In the genomic region with DNA sequence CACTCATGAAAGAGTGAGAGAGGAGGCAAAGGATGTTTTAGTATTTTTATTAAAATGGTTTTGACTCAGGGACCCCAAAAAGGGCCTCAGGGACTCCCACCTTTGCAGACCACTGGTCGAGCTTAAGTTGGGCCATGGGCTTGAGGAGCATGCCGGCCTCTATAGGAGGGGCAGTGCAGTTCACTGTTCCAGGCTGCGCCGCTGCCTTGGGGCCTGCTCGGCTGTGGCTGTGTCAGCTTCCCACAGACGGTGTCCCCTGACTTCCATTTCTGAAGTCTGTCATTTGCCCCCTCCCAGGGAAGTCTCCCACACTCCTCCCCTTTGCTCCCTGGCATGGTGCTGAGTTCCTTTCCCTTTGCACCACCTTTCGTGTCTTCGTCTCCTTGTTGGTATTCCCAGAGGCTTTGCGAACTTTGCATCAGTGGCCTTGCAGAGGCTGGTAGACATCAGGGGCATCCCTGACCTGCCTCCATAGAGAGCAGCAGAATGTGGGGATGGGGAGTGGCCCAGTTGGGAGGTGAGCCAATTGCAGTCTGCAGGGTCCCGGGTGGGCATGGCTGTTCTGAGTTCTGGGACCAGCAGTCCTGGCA, we compare ENCODE assay signal across 19 cellular contexts. TPM values are rescaled to one million over a fixed set of nuclear protein-coding genes. Genes with fewer than 3 reads are reported as not detected.
DNase-seq lines count a peak whose midpoint lies in the region; ATAC-seq and TF ChIP-seq lines count a peak whose summit lies in the region.
"Had no signal": no experiment of that assay in that cellular context is flagged by ENCODE, and none has a peak within 500 bp of the region (broad histone marks: within the 10 kb centered on the region; RNA-seq: fewer than 3 reads in every experiment).

No MANE protein-coding gene starts in this region.

- no peak overlapping the region for H3K4ac ChIP-seq in neuronal stem cell (ENCODE audit: low read length)

- peaks cover 94% of the 10 kb centered on the region for H4K20me1 ChIP-seq in hepatocyte (ENCODE audit: insufficient read depth, poor library complexity, severe bottlenecking)

- peaks cover 14% of the 10 kb centered on the region for H3K4me1 Mint-ChIP-seq in WTC11

- no peak overlapping the region for H3K18ac ChIP-seq in neuronal stem cell (ENCODE audit: low read length)

- H3K27me3 ChIP-seq in neuronal stem cell (ENCODE audit: control insufficient read depth in 3 of 3, insufficient read depth in 3 of 3, low read depth in 1 of 3, low read length in 3 of 3) (no peaks in the 10 kb centered on the region), tibial artery (no peaks in the 10 kb centered on the region), hepatocyte (no peaks in the 10 kb centered on the region)

- ATAC-seq in WTC11 (no peak), HG02852 (IDR thresholded peaks at IDR 0.05; ENCODE audit: unreplicated experiment) (no peak)
- ATAC-seq: PC-3 had no signal

- peaks cover 19% of the 10 kb centered on the region for H3K79me1 ChIP-seq in neuronal stem cell (ENCODE audit: low read depth, low read length)

- H2BK12ac ChIP-seq in neuronal stem cell (ENCODE audit: low read length) = no peak overlapping the region

- peaks cover 3% of the 10 kb centered on the region; the same call in 1 of the 2 replicates for H3K36me3 Mint-ChIP-seq in WTC11

- intact Hi-C loops in tibial artery (cut with DNase I; ENCODE audit: low total_unique reads) = no loop called here

- no peak overlapping the region for H3K27ac Mint-ChIP-seq in WTC11

- H2AK5ac ChIP-seq in neuronal stem cell (ENCODE audit: low read depth, low read length) = no peak overlapping the region

- H3K4me3 Mint-ChIP-seq in WTC11 = no peak overlapping the region

- H2AFZ ChIP-seq in neuronal stem cell (ENCODE audit: low read length) (no peak overlapping the region), hepatocyte (no peak overlapping the region)

- H3K36me3 ChIP-seq in neuronal stem cell (replicated peaks in 1 of 2; ENCODE audit: control insufficient read depth in 2 of 2, insufficient read depth in 2 of 2, low read length in 2 of 2) (peaks cover 4 to 41% of the 10 kb centered on the region in 2 donors), tibial artery (no peaks in the 10 kb centered on the region), hepatocyte (replicated peaks; ENCODE audit: insufficient read depth, low read depth) (no peaks in the 10 kb centered on the region)

- peak overlapping the region; percentile 13 for H4K91ac ChIP-seq in neuronal stem cell (ENCODE audit: low read depth, low read length, poor library complexity)

- peak; percentile 6 for DNase-seq in activated CD4-positive, CD25-positive, alpha-beta regulatory T cell treated with anti-CD3 and anti-CD28 coated beads, Interleukin-2, amount 50 U/mL, for 72 hours
- no peak for DNase-seq in activated CD4-positive, CD25-positive, alpha-beta regulatory T cell (lab: John Stamatoyannopoulos, UW)
- DNase-seq in WTC11 (ENCODE audit: low spot score) (peak; percentile 5), neuronal stem cell (ENCODE audit: low spot score) (no peak), tibial artery (peak; percentile 9 to 61), hepatocyte (ENCODE audit: low spot score) (no peak)
- no peak for DNase-seq in activated CD4-positive, alpha-beta T cell treated with anti-CD3 and anti-CD28 coated beads, Interleukin-2, amount 50 U/mL, for 4 hours
- DNase-seq: COR-L47, DMS153, EL, NCI-H1092, NCI-H1694 treated with DMSO at 0.1 percent for 48 hours, NCI-H446, PC-3, Right ventricle myocardium superior had no signal

- no peak overlapping the region for H2BK120ac ChIP-seq in neuronal stem cell (ENCODE audit: low read depth, low read length)

- no peaks in the 10 kb centered on the region for H3K9me2 ChIP-seq in hepatocyte (replicated peaks; ENCODE audit: insufficient read depth)

- H4K8ac ChIP-seq in neuronal stem cell (ENCODE audit: low read depth, low read length) = no peak overlapping the region

- no peak overlapping the region for H3K14ac ChIP-seq in neuronal stem cell (ENCODE audit: low read length)

- H3K4me1 ChIP-seq in neuronal stem cell (ENCODE audit: control insufficient read depth in 2 of 2, insufficient read depth in 1 of 2, low read depth in 1 of 2, low read length in 2 of 2) (peaks cover 0 to 11% of the 10 kb centered on the region in 2 donors), tibial artery (peaks cover 21 to 100% (median 95%) of the 10 kb centered on the region in 4 donors), hepatocyte (ENCODE audit: insufficient read depth) (no peaks in the 10 kb centered on the region)

- no peak overlapping the region for H3K4me2 ChIP-seq in neuronal stem cell (ENCODE audit: insufficient read depth, low read length, poor library complexity, severe bottlenecking)
- no peak overlapping the region for H3K4me2 ChIP-seq in hepatocyte
- H3K4me2 ChIP-seq: KMS-11 had no signal

- H3K9me3 ChIP-seq in neuronal stem cell (replicated peaks in 1 of 2; ENCODE audit: control insufficient read depth in 2 of 2, insufficient read depth in 1 of 2, low read depth in 1 of 2, low read length in 2 of 2) (no peaks in the 10 kb centered on the region), tibial artery (no peaks in the 10 kb centered on the region), hepatocyte (ENCODE audit: low read depth) (no peaks in the 10 kb centered on the region)

- H2BK5ac ChIP-seq in neuronal stem cell (ENCODE audit: low read length) = peak overlapping the region; percentile 72

- POLR2A ChIA-PET in WTC11 (lab: Charles Lee) = no interaction called here

- H3K79me2 ChIP-seq in hepatocyte = peaks cover 100% of the 10 kb centered on the region

- WGBS in neuronal stem cell (ENCODE audit: extremely low coverage in 2 of 2, insufficient read length in 2 of 2, insufficient replicate concordance in 1 of 2), 2 donors = no CpG with 5 or more reads among the region's 10 CpGs
- 85% methylated on average over 10 of the region's 10 CpGs for WGBS in hepatocyte (ENCODE audit: low lambda C conversion rate, missing lambda C conversion rate)

- CTCF ChIA-PET in WTC11 (lab: Charles Lee) = interaction anchor here (1.3 kb wide), 1 partner anchor 83 kb away, joined by 3 read pairs; no protein-coding TSS in a partner anchor

- TF ChIP-seq CTCF in WTC11 (IDR thresholded peaks at IDR 0.05) (no peak), tibial artery (IDR thresholded peaks at IDR 0.05) (no peak), hepatocyte (IDR thresholded peaks at IDR 0.05; ENCODE audit: poor library complexity) (no peak)

- H3K9ac ChIP-seq in neuronal stem cell (ENCODE audit: low read depth, low read length, poor library complexity) = no peak overlapping the region
- H3K9ac ChIP-seq: KMS-11 had no signal

- H3K27me3 Mint-ChIP-seq in WTC11 (ENCODE audit: low read depth) = no peaks in the 10 kb centered on the region

- no peak overlapping the region for H2BK15ac ChIP-seq in neuronal stem cell (ENCODE audit: low read length)

- no peak overlapping the region for H3K23ac ChIP-seq in neuronal stem cell (ENCODE audit: low read depth, low read length, poor library complexity)

- no peaks in the 10 kb centered on the region for H3K9me3 Mint-ChIP-seq in WTC11

- no peak overlapping the region for H3K27ac ChIP-seq in neuronal stem cell (replicated peaks; ENCODE audit: low read length)
- peak overlapping the region; percentile 85 to 92 for H3K27ac ChIP-seq in tibial artery
- no peak overlapping the region for H3K27ac ChIP-seq in hepatocyte
- H3K27ac ChIP-seq: 22Rv1, C4-2B, KMS-11 had no signal

- no peak overlapping the region for H3K4me3 ChIP-seq in neuronal stem cell (ENCODE audit: low read length in 2 of 2)
- H3K4me3 ChIP-seq in tibial artery = no peak overlapping the region
- no peak overlapping the region for H3K4me3 ChIP-seq in hepatocyte

TF ChIP-seq in WTC11, 78 proteins besides CTCF, POLR2A, EP300 and RAD21 (continues in another document):
- no peak for TF ChIP-seq NR1H2 (CRISPR knock-in tag; IDR thresholded peaks at IDR 0.05)
- no peak for TF ChIP-seq ATF2 (CRISPR knock-in tag; IDR thresholded peaks at IDR 0.05; ENCODE audit: borderline replicate concordance, low read depth)
- TF ChIP-seq ETV6 (CRISPR knock-in tag; IDR thresholded peaks at IDR 0.05) = no peak
- TF ChIP-seq ATF3 (CRISPR knock-in tag; conservative IDR thresholded peaks at IDR 0.05) = no peak
- no peak for TF ChIP-seq PREB (CRISPR knock-in tag; IDR thresholded peaks at IDR 0.05; ENCODE audit: borderline replicate concordance)
- TF ChIP-seq, protein P1, sequence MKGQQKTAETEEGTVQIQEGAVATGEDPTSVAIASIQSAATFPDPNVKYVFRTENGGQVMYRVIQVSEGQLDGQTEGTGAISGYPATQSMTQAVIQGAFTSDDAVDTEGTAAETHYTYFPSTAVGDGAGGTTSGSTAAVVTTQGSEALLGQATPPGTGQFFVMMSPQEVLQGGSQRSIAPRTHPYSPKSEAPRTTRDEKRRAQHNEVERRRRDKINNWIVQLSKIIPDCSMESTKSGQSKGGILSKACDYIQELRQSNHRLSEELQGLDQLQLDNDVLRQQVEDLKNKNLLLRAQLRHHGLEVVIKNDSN (CRISPR knock-in tag; IDR thresholded peaks at IDR 0.05) = no peak

RNA-seq across cellular contexts. Expression of gene MPRIP, which starts 17.1 kb away (rescaled TPM):
- total RNA-seq in WTC11 (2021) (127 to 140 TPM (median 136 TPM) in 3 replicates), hepatocyte (80.1 and 202 TPM in 2 replicates)
- 67.7 TPM for polyA plus RNA-seq in neuronal stem cell (2013, experiment 1 of 2)
- polyA plus RNA-seq in neuronal stem cell (2013, experiment 2 of 2) = 72.4 TPM
- polyA plus RNA-seq in hepatocyte = 91.7 and 123 TPM in 2 replicates

Comparison
In these comparisons a context has a peak if more than half of its experiments do, and no peak if none do; other contexts are left out.
1. DNase-seq: peak in activated CD4-positive, CD25-positive, alpha-beta regulatory T cell treated with anti-CD3 and anti-CD28 coated beads, Interleukin-2, amount 50 U/mL, for 72 hours (single experiment), WTC11 (single experiment) and tibial artery (2 of 2); none in activated CD4-positive, CD25-positive, alpha-beta regulatory T cell (0 of 4), neuronal stem cell (single experiment), hepatocyte (single experiment) and activated CD4-positive, alpha-beta T cell treated with anti-CD3 and anti-CD28 coated beads, Interleukin-2, amount 50 U/mL, for 4 hours (0 of 2).
2. H3K27ac ChIP-seq: peak in tibial artery (2 of 2); none in neuronal stem cell (single experiment) and hepatocyte (single experiment).